Comparison of ENCODE assay signal across 9 cellular contexts in the genomic region with DNA sequence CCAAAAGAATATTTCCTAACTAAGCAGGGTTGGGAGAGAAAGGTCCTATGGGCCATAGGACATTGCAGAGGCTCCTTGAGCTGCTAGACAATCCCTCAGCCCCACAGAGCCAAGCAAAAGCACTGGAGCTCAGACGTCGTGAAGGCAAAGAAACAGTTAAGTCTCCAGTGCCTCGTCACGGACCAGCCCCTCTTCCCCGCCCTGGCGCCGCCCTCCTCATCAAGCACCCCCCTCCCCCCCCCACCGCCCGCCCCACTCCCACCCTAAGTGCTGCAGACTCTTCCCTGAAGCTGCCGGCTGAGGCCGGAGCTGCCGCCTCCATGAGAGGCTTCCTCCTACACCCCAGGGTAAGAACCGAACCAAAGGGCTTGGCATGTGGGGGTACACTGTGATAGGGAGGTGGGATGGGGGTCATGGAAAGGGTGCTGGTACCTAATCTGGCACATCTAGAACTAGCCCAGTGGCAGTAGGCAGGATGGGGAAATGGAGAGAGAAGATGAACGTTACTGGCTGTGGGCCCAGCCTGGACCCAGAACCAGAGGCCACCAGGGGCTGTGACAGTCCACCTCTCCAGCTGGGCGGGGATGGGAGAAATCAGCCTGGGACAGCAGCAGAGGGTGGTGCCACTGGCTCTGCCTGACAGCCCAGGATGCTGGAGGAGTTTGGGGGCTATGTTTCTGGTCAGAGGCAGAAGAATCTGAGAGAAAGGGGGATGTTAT. TPM values are rescaled to one million over a fixed set of nuclear protein-coding genes. Genes with fewer than 3 reads are reported as not detected.
A peak's percentile ranks its signal among the peaks of the same experiment; 100 is the strongest.
DNase-seq lines count a peak whose midpoint lies in the region; ATAC-seq and TF ChIP-seq lines count a peak whose summit lies in the region.
"Had no signal": no experiment of that assay in that cellular context is flagged by ENCODE, and none has a peak within 500 bp of the region (broad histone marks: within the 10 kb centered on the region; RNA-seq: fewer than 3 reads in every experiment).

A gene (plus strand): TSS at position 255 of the 719 bp plus-strand sequence. CDS start 3,866 bp downstream, outside the sequence.

- H3K27me3 Mint-ChIP-seq in activated T-helper 1 cell treated with anti-CD3 and anti-CD28 coated beads, Interleukin-12 subunit alpha, Interleukin-12 subunit beta, Interleukin-2, Interleukin-4 antibody, amounts not matched to agents 30 ng/mL and 10 ng/mL and 1 ng/mL, durations not matched to agents 14 hours and 24 hours and 36 hours (ENCODE audit: insufficient read depth), result peaks cover 10% of the 10 kb centered on the region

- peaks cover 41% of the 10 kb centered on the region for H3K4me1 ChIP-seq in ACC112 (ENCODE audit: control insufficient read depth, insufficient read depth, low read length, unreplicated experiment)
- peaks cover 43% of the 10 kb centered on the region for H3K4me1 ChIP-seq in osteoblast (ENCODE audit: insufficient read depth, low read length)

- H3K27me3 ChIP-seq in ACC112 (ENCODE audit: insufficient read depth, low read length) (no peaks in the 10 kb centered on the region), osteoblast (ENCODE audit: insufficient read depth, low read length) (no peaks in the 10 kb centered on the region)

- H2AFZ ChIP-seq in ACC112 (ENCODE audit: low read length, unreplicated experiment) (peak within 1 kb of the TSS; percentile 64), osteoblast (ENCODE audit: low read length) (peak within 1 kb of the TSS; percentile 79)

- ATAC-seq in GM18870 (IDR thresholded peaks at IDR 0.05; ENCODE audit: unreplicated experiment) (no peak), HG03097 (IDR thresholded peaks at IDR 0.05; ENCODE audit: low FRiP score, unreplicated experiment) (no peak)
- ATAC-seq: GM12878 had no signal

- H4K20me1 ChIP-seq in osteoblast (ENCODE audit: insufficient read depth, low read length), result peaks cover 42% of the 10 kb centered on the region

- H3K36me3 ChIP-seq in ACC112 (ENCODE audit: insufficient read depth, low read length) (peaks cover 22% of the 10 kb centered on the region), osteoblast (ENCODE audit: insufficient read depth, low read length) (peaks cover 27% of the 10 kb centered on the region)

- no peak for DNase-seq in HFF-Myc (ENCODE audit: extremely low read depth, low read depth)
- DNase-seq in activated T-helper 1 cell treated with anti-CD3 and anti-CD28 coated beads, Interleukin-12 subunit alpha, Interleukin-12 subunit beta, Interleukin-2, Interleukin-4 antibody, amounts not matched to agents 30 ng/mL and 10 ng/mL and 1 ng/mL, durations not matched to agents 14 hours and 24 hours and 36 hours (ENCODE audit: low spot score), result no peak
- no peak for DNase-seq in cardiac septum (ENCODE audit: low spot score)
- DNase-seq in osteoblast (ENCODE audit: insufficient read length, low spot score, missing footprints), result peak; percentile 92
- no peak for DNase-seq in GM10266 (ENCODE audit: extremely low spot score)

- intact Hi-C loops in activated T-helper 1 cell treated with anti-CD3 and anti-CD28 coated beads, Interleukin-12 subunit alpha, Interleukin-12 subunit beta, Interleukin-2, Interleukin-4 antibody, amounts not matched to agents 30 ng/mL and 10 ng/mL and 1 ng/mL, durations not matched to agents 14 hours and 24 hours and 36 hours (cut with micrococcal nuclease), result loop anchor here (10.0 kb wide), 1 partner anchor 307 kb away; a partner anchor contains a TSS
- intact Hi-C loops in cardiac septum (cut with DNase I), result loop anchor here (1.0 kb wide), 1 partner anchor 7 kb away; no protein-coding TSS in a partner anchor

- H3K9me3 ChIP-seq in osteoblast (ENCODE audit: low read depth, low read length), result no peaks in the 10 kb centered on the region

- peaks cover 57% of the 10 kb centered on the region for H3K4me1 Mint-ChIP-seq in activated T-helper 1 cell treated with anti-CD3 and anti-CD28 coated beads, Interleukin-12 subunit alpha, Interleukin-12 subunit beta, Interleukin-2, Interleukin-4 antibody, amounts not matched to agents 30 ng/mL and 10 ng/mL and 1 ng/mL, durations not matched to agents 14 hours and 24 hours and 36 hours (ENCODE audit: low read depth)

- H3K27ac ChIP-seq in ACC112 (ENCODE audit: low read depth, low read length) (peak within 1 kb of the TSS; percentile 39), osteoblast (ENCODE audit: low read depth, low read length) (peak within 1 kb of the TSS; percentile 77)

- H3K27ac Mint-ChIP-seq in activated T-helper 1 cell treated with anti-CD3 and anti-CD28 coated beads, Interleukin-12 subunit alpha, Interleukin-12 subunit beta, Interleukin-2, Interleukin-4 antibody, amounts not matched to agents 30 ng/mL and 10 ng/mL and 1 ng/mL, durations not matched to agents 14 hours and 24 hours and 36 hours, result peak within 1 kb of the TSS; percentile 27

- H3K36me3 Mint-ChIP-seq in activated T-helper 1 cell treated with anti-CD3 and anti-CD28 coated beads, Interleukin-12 subunit alpha, Interleukin-12 subunit beta, Interleukin-2, Interleukin-4 antibody, amounts not matched to agents 30 ng/mL and 10 ng/mL and 1 ng/mL, durations not matched to agents 14 hours and 24 hours and 36 hours (ENCODE audit: low read depth), result peaks cover 14% of the 10 kb centered on the region

- H3K79me2 ChIP-seq in ACC112 (ENCODE audit: control insufficient read depth, insufficient read depth, low read length, unreplicated experiment), result peaks cover 19% of the 10 kb centered on the region
- peaks cover 55% of the 10 kb centered on the region for H3K79me2 ChIP-seq in osteoblast (ENCODE audit: insufficient read depth, low read length)

- TF ChIP-seq CTCF in HFF-Myc (IDR thresholded peaks at IDR 0.05; ENCODE audit: low read depth, low read length, missing control alignments) (no peak), osteoblast (IDR thresholded peaks at IDR 0.05; ENCODE audit: extremely low read depth, low read depth, low read length) (no peak), GM10266 (IDR thresholded peaks at IDR 0.05; ENCODE audit: control insufficient read depth, insufficient read depth, low read depth, missing control alignments) (no peak)

- H3K4me3 Mint-ChIP-seq in activated T-helper 1 cell treated with anti-CD3 and anti-CD28 coated beads, Interleukin-12 subunit alpha, Interleukin-12 subunit beta, Interleukin-2, Interleukin-4 antibody, amounts not matched to agents 30 ng/mL and 10 ng/mL and 1 ng/mL, durations not matched to agents 14 hours and 24 hours and 36 hours, result peak within 1 kb of the TSS; percentile 62

- H3K4me2 ChIP-seq in osteoblast (ENCODE audit: insufficient read depth, low read length), result peak within 1 kb of the TSS; percentile 97

- H3K4me3 ChIP-seq in ACC112 (ENCODE audit: low read depth, low read length), result peak within 1 kb of the TSS; percentile 99
- peak within 1 kb of the TSS; percentile 46 for H3K4me3 ChIP-seq in HFF-Myc (replicated peaks; ENCODE audit: low read depth, low read length)
- peak within 1 kb of the TSS; percentile 98 for H3K4me3 ChIP-seq in osteoblast (ENCODE audit: insufficient read depth, low read length)
- H3K4me3 ChIP-seq: GM12878 had no signal

- H3K9me3 Mint-ChIP-seq in activated T-helper 1 cell treated with anti-CD3 and anti-CD28 coated beads, Interleukin-12 subunit alpha, Interleukin-12 subunit beta, Interleukin-2, Interleukin-4 antibody, amounts not matched to agents 30 ng/mL and 10 ng/mL and 1 ng/mL, durations not matched to agents 14 hours and 24 hours and 36 hours, result no peaks in the 10 kb centered on the region

RNA-seq across cellular contexts. Expression of the gene that starts here (rescaled TPM):
- 2.2 and 2.3 TPM in 2 replicates for total RNA-seq in activated T-helper 1 cell treated with anti-CD3 and anti-CD28 coated beads, Interleukin-12 subunit alpha, Interleukin-12 subunit beta, Interleukin-2, Interleukin-4 antibody, amounts not matched to agents 30 ng/mL and 10 ng/mL and 1 ng/mL, durations not matched to agents 14 hours and 24 hours and 36 hours
- 182 TPM for total RNA-seq in cardiac septum
- total RNA-seq in osteoblast, result 117 and 121 TPM in 2 replicates

Comparison
In these comparisons a context has a peak if more than half of its experiments do, and no peak if none do; other contexts are left out.
1. RNA of the gene that starts here (total RNA-seq): 182 TPM in cardiac septum (single experiment) and 117 to 121 TPM in osteoblast; 2.2 to 2.3 TPM in activated T-helper 1 cell treated with anti-CD3 and anti-CD28 coated beads, Interleukin-12 subunit alpha, Interleukin-12 subunit beta, Interleukin-2, Interleukin-4 antibody, amounts not matched to agents 30 ng/mL and 10 ng/mL and 1 ng/mL, durations not matched to agents 14 hours and 24 hours and 36 hours; every median in the first group is over 10 times any median in the second.
2. H3K4me3 ChIP-seq: peak in every context shown above with its lines; median percentile 99 in ACC112; 98 in osteoblast; 46 in HFF-Myc.